Comparison of ENCODE assay signal across 12 cellular contexts in the genomic region with DNA sequence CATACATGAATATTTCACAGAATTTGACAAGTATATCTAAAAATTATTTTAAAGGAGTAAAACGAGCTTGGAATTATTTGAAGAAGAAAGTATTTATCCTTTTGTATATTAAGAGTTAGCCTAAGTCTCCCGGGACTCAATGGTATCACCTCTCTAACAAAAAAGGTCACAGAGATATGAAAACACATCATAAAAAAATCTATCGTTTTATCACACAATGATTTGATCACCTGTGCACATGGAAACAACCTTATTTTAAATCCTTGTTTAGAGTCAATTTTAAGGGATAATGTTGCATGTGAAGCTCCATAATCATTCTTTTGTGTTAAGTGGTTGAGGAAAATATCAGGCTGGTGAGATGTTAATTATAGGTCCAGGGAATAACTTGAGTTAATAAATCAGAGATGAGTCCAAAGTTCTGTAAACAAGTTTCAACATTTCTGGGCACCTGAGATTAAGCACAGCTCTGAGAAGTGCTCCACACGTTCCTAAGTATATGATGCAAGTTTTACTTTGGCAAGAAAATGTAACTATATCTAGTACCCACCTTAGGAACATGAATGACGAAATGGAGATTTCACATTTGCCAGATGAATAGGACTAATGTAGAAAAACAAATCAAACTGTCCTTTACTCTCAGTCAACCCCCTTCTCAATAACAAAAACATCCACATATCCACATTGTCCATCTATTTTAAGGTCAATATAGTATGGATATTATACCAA.
DNase-seq lines count a peak whose midpoint lies in the region; ATAC-seq, FAIRE-seq and TF ChIP-seq lines count a peak whose summit lies in the region.
"Had no signal": no experiment of that assay in that cellular context is flagged by ENCODE, and none has a peak within 500 bp of the region (broad histone marks: within the 10 kb centered on the region; RNA-seq: fewer than 3 reads in every experiment).

No MANE protein-coding gene starts in this region.

- no peak for TF ChIP-seq CTCF in coronary artery (IDR thresholded peaks at IDR 0.05)

- H3K4me1 ChIP-seq in small intestine (ENCODE audit: control insufficient read depth in 2 of 2, insufficient read depth in 1 of 2, low read depth in 1 of 2, low read length in 1 of 2), result peaks cover 0 to 4% of the 10 kb centered on the region in 2 donors

- intact Hi-C loops in left colon (cut with DNase I, micrococcal nuclease), result no loop called here

- ATAC-seq in left colon, result peak; percentile 50
- ATAC-seq in GM21423 (IDR thresholded peaks at IDR 0.05; ENCODE audit: unreplicated experiment), result no peak

- no peaks in the 10 kb centered on the region for H3K36me3 ChIP-seq in small intestine (ENCODE audit: control insufficient read depth in 2 of 2, insufficient read depth in 2 of 2, low read length in 2 of 2)

- H3K4me3 ChIP-seq in coronary artery, result peak overlapping the region; percentile 46
- no peak overlapping the region for H3K4me3 ChIP-seq in small intestine (ENCODE audit: low read depth in 1 of 2, low read length in 2 of 2)

- FAIRE-seq in small intestine (lab: Jason Lieb, UNC), result peak; percentile 59

- WGBS in small intestine, 3 donors, result 11 to 48% (median 22%) methylated on average over 5 of the region's 5 CpGs

- H3K9me3 ChIP-seq in small intestine (ENCODE audit: control insufficient read depth, low read depth), result no peaks in the 10 kb centered on the region

- H3K27ac ChIP-seq in coronary artery (peak overlapping the region; percentile 83 to 90), small intestine (ENCODE audit: low read depth in 1 of 2, low read length in 1 of 2) (peak overlapping the region in 1 of 2 donors; percentile 68)

- DNase-seq in M059J (ENCODE audit: low read depth) (peak; percentile 31), coronary artery (ENCODE audit: low spot score) (no peak), left colon (no peak), small intestine (peak; percentile 92), NCI-H187 treated with DMSO at 0.1 percent for 48 hours (lab: John Stamatoyannopoulos, UW) (no peak), NCI-H345 treated with DMSO at 0.1 percent for 48 hours (lab: John Stamatoyannopoulos, UW; ENCODE audit: unreplicated experiment) (no peak)
- no peak for DNase-seq in NK-92 treated with Interleukin-12 subunit alpha and Interleukin-12 subunit beta, amount 100 ng/mL, for 24 hours (lab: John Stamatoyannopoulos, UW)
- DNase-seq: activated CD4-positive, alpha-beta T cell treated with anti-CD3 and anti-CD28 coated beads, Interleukin-2, amount 10 ng/mL, durations not matched to agents 7 days and 5 days; activated naive CD4-positive, alpha-beta T cell treated with anti-CD3 and anti-CD28 coated beads, Interleukin-2, amount 10 ng/mL, durations not matched to agents 7 days and 5 days; effector memory CD4-positive, alpha-beta T cell; retina had no signal

- H3K27me3 ChIP-seq in small intestine (ENCODE audit: control insufficient read depth in 2 of 2, insufficient read depth in 2 of 2, low read length in 2 of 2), result no peaks in the 10 kb centered on the region

Comparison
In these comparisons a context has a peak if more than half of its experiments do, and no peak if none do; other contexts are left out.
1. DNase-seq: peak in M059J (single experiment) and small intestine (single experiment); none in coronary artery (single experiment), left colon (0 of 2), NK-92 treated with Interleukin-12 subunit alpha and Interleukin-12 subunit beta, amount 100 ng/mL, for 24 hours (single experiment), NCI-H187 treated with DMSO at 0.1 percent for 48 hours (single experiment) and NCI-H345 treated with DMSO at 0.1 percent for 48 hours (single experiment).